ENCODE assay signal across 20 cellular contexts in the genomic region with DNA sequence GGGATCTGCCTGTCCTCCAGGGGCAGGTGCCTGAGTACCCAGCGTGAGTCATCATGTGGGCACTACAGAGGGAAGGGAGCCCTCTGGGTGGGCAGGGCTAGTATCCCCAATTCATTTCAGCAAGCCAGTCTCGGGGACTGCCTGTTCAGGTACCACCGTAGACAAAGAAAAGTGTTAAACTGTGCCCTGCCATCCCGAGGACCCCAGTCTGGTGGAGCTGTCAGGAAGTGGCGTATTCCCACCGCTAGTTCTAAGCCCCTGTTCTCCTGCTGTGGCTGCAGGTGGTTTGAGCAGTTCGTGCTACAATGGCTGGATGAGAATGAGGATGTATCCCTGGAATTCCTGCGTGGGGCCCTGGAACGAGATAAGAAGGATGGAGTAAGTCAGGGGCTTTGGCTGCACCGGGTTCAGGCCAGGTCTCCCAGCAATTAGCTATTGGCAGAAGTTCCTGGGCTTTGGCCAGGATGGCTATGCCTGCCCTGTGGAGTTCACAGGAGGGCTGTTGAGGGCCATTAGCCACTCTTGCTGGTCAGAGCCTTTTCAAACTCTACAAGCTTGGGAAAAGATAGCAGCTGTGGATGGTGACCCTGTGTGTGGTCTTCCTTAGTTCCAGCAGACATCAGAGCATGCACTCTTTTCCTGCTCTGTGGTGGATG.
"Had no signal": no experiment of that assay in that cellular context is flagged by ENCODE, and none has a peak within 500 bp of the region (broad histone marks: within the 10 kb centered on the region; RNA-seq: fewer than 3 reads in every experiment).

No MANE protein-coding gene starts in this region.

- H3K4me3 ChIP-seq: body of pancreas, spleen, thoracic aorta, upper lobe of left lung had no signal

- ATAC-seq: body of pancreas; foreskin keratinocyte; naive thymus-derived CD8-positive, alpha-beta T cell; WTC11 had no signal

- FAIRE-seq: islet of Langerhans had no signal

- DNase-seq: activated CD8-positive, alpha-beta memory T cell treated with anti-CD3 and anti-CD28 coated beads for 24 hours; activated naive CD4-positive, alpha-beta T cell treated with Interleukin-2 at 50 U/mL for 16 hours; activated naive CD8-positive, alpha-beta T cell treated with anti-CD3 and anti-CD28 coated beads, Interleukin-2, amount 10 ng/mL, durations not matched to agents 7 days and 5 days; activated T-cell treated with anti-CD3 and anti-CD28 coated beads, Interleukin-2, amount 50 U/mL, for 48 hours; body of pancreas; caudate nucleus; dermis blood vessel endothelial cell; effector CD8-positive, alpha-beta T cell; erythroblast; foreskin keratinocyte; naive thymus-derived CD8-positive, alpha-beta T cell; retina; spleen; stimulated activated CD4-positive, alpha-beta T cell treated with anti-CD3 and anti-CD28 coated beads, Interleukin-4, amount 100 ng/mL, for 1 hour; stimulated activated naive CD4-positive, alpha-beta T cell treated with Interleukin-2 at 50 U/mL for 16 hours; T-helper 9 cell; upper lobe of left lung had no signal

- H3K27me3 ChIP-seq: body of pancreas, foreskin keratinocyte, spleen, upper lobe of left lung had no signal
